Comparison of ENCODE assay signal across 18 cellular contexts in genomic region chr18:10332452-10332851, GRCh38.
"Had no signal": no experiment of that assay in that cellular context is flagged by ENCODE, and none has a peak within 500 bp of the region (broad histone marks: within the 10 kb centered on the region; RNA-seq: fewer than 3 reads in every experiment).

No MANE protein-coding gene starts in this region.

- H3K27ac ChIP-seq: SJSA1, SK-N-MC had no signal

- H3K4me1 ChIP-seq: SJSA1 had no signal

- DNase-seq: KBM-7, MG63, NCI-H1092, NCI-H1105 treated with DMSO at 0.1 percent for 48 hours, NCI-H1417 treated with DMSO at 0.1 percent for 48 hours, NCI-H146, NCI-H1694 treated with DMSO at 0.1 percent for 48 hours, NCI-H1930, NCI-H2081, NCI-H2107, NCI-H2227 treated with DMSO at 0.1 percent for 48 hours, NCI-H524, NCI-H526 treated with DMSO at 0.1 percent for 48 hours, Right ventricle myocardium superior, RPMI8226, SIG-M5 had no signal

- H3K36me3 ChIP-seq: MG63, SJSA1 had no signal

- H3K4me3 ChIP-seq: MG63, SJSA1, SK-N-MC had no signal

- H3K27me3 ChIP-seq: MG63, SJSA1 had no signal

- H3K9me3 ChIP-seq: MG63, SJSA1 had no signal
